ENCODE assay signal across 26 cellular contexts in the genomic region with DNA sequence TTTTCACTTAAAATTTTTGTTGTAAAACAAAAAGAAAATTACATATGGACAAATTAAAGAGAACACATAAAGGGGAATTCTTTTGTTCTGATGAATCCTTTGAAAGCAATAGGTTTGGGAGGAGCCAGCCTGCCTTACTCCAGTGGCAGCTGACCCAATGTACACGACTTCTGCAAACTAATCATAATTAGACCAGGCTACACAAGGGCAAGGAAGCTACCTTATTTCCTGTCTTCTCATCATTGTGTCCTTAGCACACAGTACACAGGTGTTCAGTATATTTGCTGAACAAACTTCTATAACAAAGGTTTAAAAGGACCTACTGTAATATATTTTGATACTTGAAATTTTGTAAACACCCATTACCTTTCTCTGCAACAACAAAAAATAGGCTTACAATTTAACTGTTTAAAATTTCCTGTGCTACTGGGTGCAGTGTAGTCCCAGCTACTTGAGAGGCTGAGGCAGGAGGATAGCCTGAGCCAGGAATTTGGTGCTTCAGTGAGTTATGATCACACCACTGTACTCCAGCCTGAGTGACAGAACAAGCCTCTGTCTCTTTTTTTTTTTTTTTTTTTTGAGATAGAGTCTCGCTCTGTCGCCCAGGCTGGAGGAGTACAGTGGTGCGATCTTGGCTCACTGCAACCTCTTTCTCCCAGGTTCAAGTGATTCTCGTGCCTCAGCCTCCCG. TPM values are rescaled to one million over a fixed set of nuclear protein-coding genes. Genes with fewer than 3 reads are reported as not detected.
DNase-seq lines count a peak whose midpoint lies in the region; ATAC-seq lines count a peak whose summit lies in the region.
"Had no signal": no experiment of that assay in that cellular context is flagged by ENCODE, and none has a peak within 500 bp of the region (broad histone marks: within the 10 kb centered on the region; RNA-seq: fewer than 3 reads in every experiment).

No MANE protein-coding gene starts in this region.

- no peaks in the 10 kb centered on the region for H3K4me1 ChIP-seq in HAP-1
- H3K4me1 ChIP-seq: A549, heart left ventricle had no signal

- no peaks in the 10 kb centered on the region for H3K36me3 ChIP-seq in MG63
- no peaks in the 10 kb centered on the region for H3K36me3 ChIP-seq in HAP-1 (replicated peaks)
- H3K36me3 ChIP-seq: heart left ventricle had no signal

- in situ Hi-C loops in HAP-1 (cut with MboI; ENCODE audit: low sequenced_read_pairs), result no loop called here

- H3K4me3 ChIP-seq in MG63 (no peak overlapping the region), HAP-1 (no peak overlapping the region)
- H3K4me3 ChIP-seq: A549, GM12878, heart left ventricle had no signal

- H3K9me3 ChIP-seq in MG63 (no peaks in the 10 kb centered on the region), HAP-1 (no peaks in the 10 kb centered on the region)
- H3K9me3 ChIP-seq: A549 had no signal

- ATAC-seq in GM21447 (IDR thresholded peaks at IDR 0.05; ENCODE audit: unreplicated experiment), result no peak
- ATAC-seq: A549, GM12878, heart left ventricle, SK-N-SH treated with all-trans-retinoic acid at 6 μM for 48 hours had no signal

- H3K27me3 ChIP-seq in MG63 (no peaks in the 10 kb centered on the region), HAP-1 (ENCODE audit: low read depth) (no peaks in the 10 kb centered on the region)
- H3K27me3 ChIP-seq: heart left ventricle had no signal

- DNase-seq in COR-L47 (lab: John Stamatoyannopoulos, UW), result peak; percentile 72
- DNase-seq in NCI-H1436 (lab: John Stamatoyannopoulos, UW), result peak; percentile 45
- DNase-seq in NCI-H2196 treated with DMSO at 0.1 percent for 48 hours (lab: John Stamatoyannopoulos, UW; ENCODE audit: unreplicated experiment), result peak; percentile 75
- DNase-seq in RPMI8226, result peak; percentile 39
- no peak for DNase-seq in OCI-M1 (lab: John Stamatoyannopoulos, UW)
- no peak for DNase-seq in MG63
- DNase-seq in HAP-1 (ENCODE audit: low spot score in 2 of 2), result no peak
- DNase-seq: activated CD4-positive, alpha-beta T cell treated with anti-CD3 and anti-CD28 coated beads, Interleukin-2, amount 10 ng/mL, durations not matched to agents 24 days and 14 days; activated naive CD4-positive, alpha-beta T cell treated with Interleukin-2 at 50 U/mL for 16 hours; activated T-cell treated with anti-CD3 and anti-CD28 coated beads, Interleukin-2, amount 50 U/mL, for 48 hours; effector CD4-positive, alpha-beta T cell; H9; heart left ventricle; Kasumi-1; mesendoderm; naive B cell; NCI-H1048; NCI-H226; nucleus accumbens; stimulated activated CD4-positive, alpha-beta T cell treated with anti-CD3 and anti-CD28 coated beads, Interleukin-1b, Interleukin-23, amount 100 ng/mL, for 48 hours; T-helper 2 cell had no signal

RNA-seq across cellular contexts. Expression of gene KCNG3, which starts 18.9 kb away (rescaled TPM):
- total RNA-seq in MG63 (2014; rRNA removed; shearing (Covaris generic); ENCODE audit: low replicate concordance), result 0.91 TPM in 1 of 2 replicates, not detected in the other
- total RNA-seq: B cell, heart left ventricle had no signal

Comparison
In these comparisons a context has a peak if more than half of its experiments do, and no peak if none do; other contexts are left out.
1. DNase-seq: peak in COR-L47 (single experiment), NCI-H1436 (single experiment), NCI-H2196 treated with DMSO at 0.1 percent for 48 hours (single experiment) and RPMI8226 (single experiment); none in OCI-M1 (single experiment), MG63 (single experiment) and HAP-1 (0 of 2).